ENCODE assay signal across 10 cellular contexts in the genomic region with DNA sequence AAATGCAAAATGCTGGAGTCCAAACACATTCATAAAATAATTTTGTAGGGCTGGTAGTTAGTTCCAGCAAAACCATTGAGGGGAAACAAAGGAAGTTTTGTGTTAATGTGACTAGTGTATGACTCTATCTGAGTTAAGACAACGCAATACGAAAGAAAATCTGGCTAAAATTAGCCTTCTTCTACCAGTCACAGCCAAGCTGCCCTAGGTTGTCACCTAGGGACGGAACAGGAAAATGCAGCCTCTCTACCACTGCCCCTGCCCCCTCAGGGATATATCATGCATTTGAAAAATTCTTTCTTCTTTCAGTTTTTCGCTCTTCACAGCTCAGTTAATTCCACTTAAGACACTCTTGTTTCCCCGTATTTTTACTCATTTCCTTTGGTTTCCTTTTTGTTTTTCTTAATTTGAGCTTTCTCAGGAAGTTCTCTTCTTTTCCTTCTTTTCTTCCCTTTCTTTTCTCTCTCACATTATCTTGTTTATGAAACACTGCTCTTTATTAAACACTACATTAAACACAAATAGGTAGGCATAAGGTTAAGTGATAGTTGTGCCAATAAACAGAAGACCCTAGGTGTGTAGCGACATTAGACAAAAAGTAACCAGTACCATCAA. TPM values are rescaled to one million over a fixed set of nuclear protein-coding genes. Genes with fewer than 3 reads are reported as not detected.
DNase-seq lines count a peak whose midpoint lies in the region; ATAC-seq, FAIRE-seq and TF ChIP-seq lines count a peak whose summit lies in the region.
"Had no signal": no experiment of that assay in that cellular context is flagged by ENCODE, and none has a peak within 500 bp of the region (broad histone marks: within the 10 kb centered on the region; RNA-seq: fewer than 3 reads in every experiment).

No MANE protein-coding gene starts in this region.

- no peaks in the 10 kb centered on the region for H3K36me3 ChIP-seq in GM12878 (ENCODE audit: control insufficient read depth in 2 of 2, insufficient read depth in 2 of 2, low read length in 1 of 2)
- H3K36me3 ChIP-seq in lower lobe of right lung = no peaks in the 10 kb centered on the region

- peaks cover 4% of the 10 kb centered on the region for H3K9me3 Mint-ChIP-seq in activated naive CD8-positive, alpha-beta T cell treated with anti-CD3 and anti-CD28 coated beads for 36 hours

- in situ Hi-C loops in GM12878 (cut with MboI) = no loop called here

- no peaks in the 10 kb centered on the region for H3K4me1 Mint-ChIP-seq in activated naive CD8-positive, alpha-beta T cell treated with anti-CD3 and anti-CD28 coated beads for 36 hours

- no peak overlapping the region for H3K4me3 Mint-ChIP-seq in activated naive CD8-positive, alpha-beta T cell treated with anti-CD3 and anti-CD28 coated beads for 36 hours

- H3K27ac ChIP-seq in GM12878 (ENCODE audit: control insufficient read depth, insufficient read depth) (no peak overlapping the region), lower lobe of right lung (no peak overlapping the region)

- no peak overlapping the region for H3K27ac Mint-ChIP-seq in activated naive CD8-positive, alpha-beta T cell treated with anti-CD3 and anti-CD28 coated beads for 36 hours

- ATAC-seq in GM12878 (peak; percentile 70), lower lobe of right lung (peak; percentile 76 to 88)

- intact Hi-C loops in GM12878 (cut with micrococcal nuclease; ENCODE audit: unreplicated experiment) (no loop called here), lower lobe of right lung (cut with DNase I) (no loop called here)

- TF ChIP-seq EP300 in GM12878 (IDR thresholded peaks at IDR 0.05; ENCODE audit: borderline replicate concordance in 1 of 2, control insufficient read depth in 1 of 2, low read depth in 2 of 2, low read length in 2 of 2) = no peak

- CTCF ChIA-PET in GM12878 (lab: Yijun Ruan, JAX) = no interaction called here

- no TSS peak for BruUV-seq in GM12878 (replicated peaks; lab: Mats Ljungman, UMichigan)

- TF ChIP-seq CTCF in GM12878 (IDR thresholded peaks at IDR 0.05 in 2 of 3, conservative IDR thresholded peaks at IDR 0.05 in 1 of 3; ENCODE audit: control insufficient read depth in 2 of 3, extremely low read depth in 1 of 3, insufficient read depth in 1 of 3, low read depth in 3 of 3, low read length in 3 of 3) (peak; percentile 34 to 45 (median 37); a peak in 5 of 6 replicates), lower lobe of right lung (IDR thresholded peaks at IDR 0.05) (peak; percentile 44)

- H3K4me2 ChIP-seq in GM12878 (ENCODE audit: control insufficient read depth, insufficient read depth) = no peak overlapping the region

- POLR2A ChIA-PET in GM12878 (lab: Charles Lee) = no interaction called here

- H3K4me1 ChIP-seq in GM12878 (ENCODE audit: control insufficient read depth, insufficient read depth, low read length) (no peaks in the 10 kb centered on the region), lower lobe of right lung (no peaks in the 10 kb centered on the region)

- H3K79me2 ChIP-seq in GM12878 (ENCODE audit: control insufficient read depth, insufficient read depth, low read length) = no peaks in the 10 kb centered on the region

- no peaks in the 10 kb centered on the region for H3K36me3 Mint-ChIP-seq in activated naive CD8-positive, alpha-beta T cell treated with anti-CD3 and anti-CD28 coated beads for 36 hours

- SMC1A ChIA-PET in GM12878 (lab: Charles Lee; ENCODE audit: uncharacterized antibody, unreplicated experiment) = no interaction called here

- no peak for FAIRE-seq in GM12878 (lab: Jason Lieb, UNC)
- FAIRE-seq: A204.1 had no signal

- no peak overlapping the region for H3K9ac ChIP-seq in GM12878 (ENCODE audit: control insufficient read depth, insufficient read depth, low read length)

- no peaks in the 10 kb centered on the region for H3K9me3 ChIP-seq in GM12878 (replicated peaks; ENCODE audit: control insufficient read depth, insufficient read depth, low read length)
- no peaks in the 10 kb centered on the region for H3K9me3 ChIP-seq in lower lobe of right lung

- H3K4me3 ChIP-seq in GM12878 = no peak overlapping the region
- H3K4me3 ChIP-seq in lower lobe of right lung = no peak overlapping the region

- no peaks in the 10 kb centered on the region for H4K20me1 ChIP-seq in GM12878 (ENCODE audit: control insufficient read depth, insufficient read depth)

- H3K27me3 Mint-ChIP-seq in activated naive CD8-positive, alpha-beta T cell treated with anti-CD3 and anti-CD28 coated beads for 36 hours = peaks cover 45% of the 10 kb centered on the region

- WGBS in GM12878 (ENCODE audit: insufficient coverage, insufficient replicate concordance, low lambda C conversion rate, missing lambda C conversion rate) = 19% methylated on average over 6 of the region's 6 CpGs

- RAD21 ChIA-PET in GM12878 (lab: Charles Lee; ENCODE audit: unreplicated experiment) = interaction anchor here (0.8 kb wide), 1 partner anchor 1053 kb away, joined by 3 read pairs; no protein-coding TSS in a partner anchor

- DNase-seq in DMS53 (lab: John Stamatoyannopoulos, UW) (peak; percentile 17), DMS53 treated with DMSO at 0.1 percent for 48 hours (lab: John Stamatoyannopoulos, UW; ENCODE audit: unreplicated experiment) (no peak), HuH-7 (ENCODE audit: low spot score) (peak; percentile 23), GM12878 (ENCODE audit: low read depth, low spot score) (no peak), lower lobe of right lung (no peak), HuH-7.5 (ENCODE audit: low spot score) (no peak), SIG-M5 treated with dmso at 0.1 percent for 504 hours (lab: John Stamatoyannopoulos, UW; ENCODE audit: unreplicated experiment) (no peak)
- DNase-seq in activated naive CD8-positive, alpha-beta T cell treated with anti-CD3 and anti-CD28 coated beads for 36 hours = no peak

- H2AFZ ChIP-seq in GM12878 (ENCODE audit: control insufficient read depth, low read depth, low read length) = no peak overlapping the region

- H3K27me3 ChIP-seq in GM12878 (replicated peaks in 1 of 2; ENCODE audit: control insufficient read depth in 2 of 2, insufficient read depth in 2 of 2, low read length in 1 of 2) (peaks cover 0 to 7% of the 10 kb centered on the region in 2 experiments; a peak in 2 of 4 replicates), lower lobe of right lung (ENCODE audit: low read depth) (no peaks in the 10 kb centered on the region)

- TF ChIP-seq POLR2A in GM12878 (IDR thresholded peaks at IDR 0.05; ENCODE audit: low read depth, low read length) = no peak

- TF ChIP-seq RAD21 in GM12878 (IDR thresholded peaks at IDR 0.05; ENCODE audit: insufficient read depth, low read depth, low read length) = peak; percentile 31; the same call in 1 of the 2 replicates

TF ChIP-seq in GM12878, 131 proteins besides CTCF, POLR2A, EP300 and RAD21:
- peak; percentile 24; the same call in 1 of the 2 replicates for TF ChIP-seq SMC3 (IDR thresholded peaks at IDR 0.05; ENCODE audit: borderline replicate concordance, low read length)
- no peak for TF ChIP-seq POU2F2 (IDR thresholded peaks at IDR 0.05; ENCODE audit: borderline replicate concordance, low read depth, low read length)

RNA-seq across cellular contexts. Expression of gene KIRREL3, which starts 30.6 kb away (rescaled TPM):
- not detected in 2 replicates for total RNA-seq in GM12878 (2013; cell fraction: nucleolus; rRNA removed)
- total RNA-seq in GM12878 (2014; rRNA removed) = under 0.01 TPM in 1 of 2 replicates, not detected in the other
- total RNA-seq in GM12878 (2014; rRNA removed; fragmentation: Illumina TruSeq; extraction: Trizol) = not detected in 2 replicates
- total RNA-seq in GM12878 (2021) = not detected in 2 replicates
- polyA plus RNA-seq in GM12878 (2011; ENCODE audit: low read depth) = not detected
- not detected in 2 replicates for polyA plus RNA-seq in GM12878 (2011; rRNA removed)
- polyA plus RNA-seq in GM12878 (2011; cell fraction: cytosol; rRNA removed) = 0.03 and 0.15 TPM in 2 replicates
- 0.03 TPM in 1 of 2 replicates, not detected in the other for polyA plus RNA-seq in GM12878 (2011; cell fraction: nucleus; rRNA removed)
- polyA plus RNA-seq in GM12878 (2012) = 0.21 TPM in 1 of 2 replicates, not detected in the other
- not detected in 2 replicates for polyA plus RNA-seq in GM12878 (2014; fragmentation: Illumina TruSeq; extraction: Trizol)
- not detected for polyA plus RNA-seq in GM12878 (2014; fragmentation: Nextera tagmentation; extraction: Ambion mirVana)
- polyA plus RNA-seq in GM12878 (2014; rRNA removed) = not detected in 2 replicates
- not detected for polyA plus RNA-seq in GM12878 (2016; fragmentation: Nextera tagmentation; extraction: Ambion mirVana)
- not detected in 2 replicates for polyA minus RNA-seq in GM12878 (2011; rRNA and poly(A)+ RNA removed)
- polyA minus RNA-seq in GM12878 (2011; cell fraction: cytosol; rRNA and poly(A)+ RNA removed) = not detected in 2 replicates
- polyA minus RNA-seq in GM12878 (2011; cell fraction: nucleus; rRNA and poly(A)+ RNA removed) = not detected in 2 replicates
- total RNA-seq in lower lobe of right lung = 0.15 TPM
- not detected for total RNA-seq in activated naive CD8-positive, alpha-beta T cell treated with anti-CD3 and anti-CD28 coated beads for 36 hours
- total RNA-seq: T-helper 2 cell treated with Interferon-gamma antibody and Interleukin-4, amounts not matched to agents 100 ng/mL and 5 ng/mL, for 36 hours had no signal

Comparison
In these comparisons a context has a peak if more than half of its experiments do, and no peak if none do; other contexts are left out.
1. DNase-seq: peak in DMS53 (single experiment) and HuH-7 (single experiment); none in DMS53 treated with DMSO at 0.1 percent for 48 hours (single experiment), GM12878 (single experiment), lower lobe of right lung (single experiment), HuH-7.5 (single experiment), SIG-M5 treated with dmso at 0.1 percent for 504 hours (single experiment) and activated naive CD8-positive, alpha-beta T cell treated with anti-CD3 and anti-CD28 coated beads for 36 hours (single experiment).